Comparison of ENCODE assay signal across 1 cellular context in genomic region chr16:87868254-87869029, GRCh38.
TF ChIP-seq lines count a peak whose summit lies in the region.
"Not testable (repeated sequence)": the region's sequence is repeated elsewhere in the genome, so short reads cannot be mapped to it uniquely, and the experiment has no call there.

No MANE protein-coding gene starts in this region.

TF ChIP-seq in K562, 482 proteins besides CTCF, POLR2A, EP300 and RAD21 (continued from another document):
- TF ChIP-seq CHD1 (IDR thresholded peaks at IDR 0.05; ENCODE audit: low read length) (peak; percentile 46), ATF3 (IDR thresholded peaks at IDR 0.05) (peak; percentile 24; the same call in 1 of the 2 replicates), SP1 (CRISPR knock-in tag; IDR thresholded peaks at IDR 0.05) (peak; percentile 25; the same call in 1 of the 2 replicates), SAP30 (IDR thresholded peaks at IDR 0.05; ENCODE audit: borderline replicate concordance, insufficient read depth, low read depth, low read length, poor library complexity, severe bottlenecking) (peak; percentile 95), CEBPG (CRISPR knock-in tag; IDR thresholded peaks at IDR 0.05) (peak; percentile 87; the same call in 1 of the 2 replicates), KDM1A (IDR thresholded peaks at IDR 0.05) (peak; percentile 13 to 17; a peak in 1 of 4 replicates), TFAP4 (CRISPR knock-in tag; IDR thresholded peaks at IDR 0.05; ENCODE audit: borderline replicate concordance) (peak; percentile 40; the same call in 1 of the 2 replicates), ARID4B (CRISPR knock-in tag; IDR thresholded peaks at IDR 0.05) (peak; percentile 86), HDAC2 (IDR thresholded peaks at IDR 0.05) (0 out of 2 replicates have a peak, but pooled peaks have one; percentile 30), EP400 (IDR thresholded peaks at IDR 0.05) (peak; percentile 54; the same call in 1 of the 2 replicates), MNT (conservative IDR thresholded peaks at IDR 0.05) (peak; percentile 89), GABPB1 (CRISPR knock-in tag; IDR thresholded peaks at IDR 0.05) (peak; percentile 38; the same call in 1 of the 2 replicates), USF1 (CRISPR knock-in tag; IDR thresholded peaks at IDR 0.05) (peak; percentile 60), NKRF (IDR thresholded peaks at IDR 0.05; ENCODE audit: borderline replicate concordance) (peak; percentile 77; the same call in 1 of the 2 replicates), MAX (CRISPR knock-in tag; IDR thresholded peaks at IDR 0.05) (peak; percentile 76)
- not testable (repeated sequence) for TF ChIP-seq ATF3 (CRISPR knock-in tag; conservative IDR thresholded peaks at IDR 0.05); CEBPG (tag; conservative IDR thresholded peaks at IDR 0.05 in 1 of 2, IDR thresholded peaks at IDR 0.05 in 1 of 2)
